1 cellular context compared by ENCODE assay signal in the genomic region with DNA sequence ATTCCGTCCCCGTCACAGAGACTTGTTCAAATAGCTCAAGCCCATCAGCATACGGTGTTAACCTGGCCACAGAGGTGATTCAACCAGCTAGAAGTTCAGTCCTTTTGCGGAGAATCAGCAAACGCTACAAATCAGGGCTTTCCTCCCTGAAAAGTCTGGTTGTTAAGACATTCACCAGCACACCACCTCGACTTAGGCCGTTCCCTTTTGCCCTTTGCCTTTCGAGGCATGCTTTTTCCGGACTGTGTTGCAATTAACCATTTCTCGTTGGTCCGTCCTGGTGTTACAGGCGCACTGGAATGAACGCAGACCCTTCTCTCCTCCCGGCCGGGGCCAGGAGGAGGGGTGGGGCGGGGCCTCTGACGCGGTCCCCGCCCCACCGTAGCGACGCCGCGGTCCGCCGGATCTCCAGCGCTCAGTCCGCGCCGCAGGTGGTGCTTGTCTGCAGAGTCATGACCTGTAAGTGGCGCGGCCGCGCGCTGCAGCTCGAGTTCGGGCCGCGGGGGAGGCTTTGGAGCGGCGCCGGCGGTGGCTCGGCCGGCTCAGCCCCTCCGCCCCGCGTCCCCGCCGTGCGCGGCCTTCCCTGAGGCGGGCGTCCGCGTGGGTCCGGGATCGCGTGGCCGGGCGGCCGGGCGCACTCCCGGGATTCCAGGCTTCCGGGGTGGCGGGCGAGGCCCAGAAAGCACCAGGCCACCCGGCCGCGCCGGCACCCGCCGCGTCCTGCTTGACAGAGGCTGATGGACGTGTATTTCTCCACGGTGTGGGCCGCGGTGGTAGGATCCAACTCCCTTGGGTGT.
A peak's percentile ranks its signal among the peaks of the same experiment; 100 is the strongest.
TF ChIP-seq lines count a peak whose summit lies in the region.

TSS of gene NIT2 (plus strand) at position 418 of the 797 bp plus-strand sequence. CDS start at position 453, 35 bp downstream.

TF ChIP-seq in HepG2, 621 proteins besides CTCF, POLR2A, EP300 and RAD21 (continued from another document and continues in another):
- TF ChIP-seq, protein P1, sequence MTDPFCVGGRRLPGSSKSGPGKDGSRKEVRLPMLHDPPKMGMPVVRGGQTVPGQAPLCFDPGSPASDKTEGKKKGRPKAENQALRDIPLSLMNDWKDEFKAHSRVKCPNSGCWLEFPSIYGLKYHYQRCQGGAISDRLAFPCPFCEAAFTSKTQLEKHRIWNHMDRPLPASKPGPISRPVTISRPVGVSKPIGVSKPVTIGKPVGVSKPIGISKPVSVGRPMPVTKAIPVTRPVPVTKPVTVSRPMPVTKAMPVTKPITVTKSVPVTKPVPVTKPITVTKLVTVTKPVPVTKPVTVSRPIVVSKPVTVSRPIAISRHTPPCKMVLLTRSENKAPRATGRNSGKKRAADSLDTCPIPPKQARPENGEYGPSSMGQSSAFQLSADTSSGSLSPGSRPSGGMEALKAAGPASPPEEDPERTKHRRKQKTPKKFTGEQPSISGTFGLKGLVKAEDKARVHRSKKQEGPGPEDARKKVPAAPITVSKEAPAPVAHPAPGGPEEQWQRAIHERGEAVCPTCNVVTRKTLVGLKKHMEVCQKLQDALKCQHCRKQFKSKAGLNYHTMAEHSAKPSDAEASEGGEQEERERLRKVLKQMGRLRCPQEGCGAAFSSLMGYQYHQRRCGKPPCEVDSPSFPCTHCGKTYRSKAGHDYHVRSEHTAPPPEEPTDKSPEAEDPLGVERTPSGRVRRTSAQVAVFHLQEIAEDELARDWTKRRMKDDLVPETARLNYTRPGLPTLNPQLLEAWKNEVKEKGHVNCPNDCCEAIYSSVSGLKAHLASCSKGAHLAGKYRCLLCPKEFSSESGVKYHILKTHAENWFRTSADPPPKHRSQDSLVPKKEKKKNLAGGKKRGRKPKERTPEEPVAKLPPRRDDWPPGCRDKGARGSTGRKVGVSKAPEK (CRISPR knock-in tag; IDR thresholded peaks at IDR 0.05; ENCODE audit: borderline replicate concordance), result 0 out of 2 replicates have a peak, but pooled peaks have one; percentile 81
- TF ChIP-seq, protein P2, sequence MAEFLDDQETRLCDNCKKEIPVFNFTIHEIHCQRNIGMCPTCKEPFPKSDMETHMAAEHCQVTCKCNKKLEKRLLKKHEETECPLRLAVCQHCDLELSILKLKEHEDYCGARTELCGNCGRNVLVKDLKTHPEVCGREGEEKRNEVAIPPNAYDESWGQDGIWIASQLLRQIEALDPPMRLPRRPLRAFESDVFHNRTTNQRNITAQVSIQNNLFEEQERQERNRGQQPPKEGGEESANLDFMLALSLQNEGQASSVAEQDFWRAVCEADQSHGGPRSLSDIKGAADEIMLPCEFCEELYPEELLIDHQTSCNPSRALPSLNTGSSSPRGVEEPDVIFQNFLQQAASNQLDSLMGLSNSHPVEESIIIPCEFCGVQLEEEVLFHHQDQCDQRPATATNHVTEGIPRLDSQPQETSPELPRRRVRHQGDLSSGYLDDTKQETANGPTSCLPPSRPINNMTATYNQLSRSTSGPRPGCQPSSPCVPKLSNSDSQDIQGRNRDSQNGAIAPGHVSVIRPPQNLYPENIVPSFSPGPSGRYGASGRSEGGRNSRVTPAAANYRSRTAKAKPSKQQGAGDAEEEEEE (CRISPR knock-in tag; IDR thresholded peaks at IDR 0.05; ENCODE audit: borderline replicate concordance), result no peak
- TF ChIP-seq HNRNPLL (IDR thresholded peaks at IDR 0.05; ENCODE audit: low read depth, low read length, poor library complexity, severe bottlenecking), result peak; percentile 82
- TF ChIP-seq SUZ12 (IDR thresholded peaks at IDR 0.05; ENCODE audit: low read depth, low read length), result no peak
- TF ChIP-seq ATF7 (IDR thresholded peaks at IDR 0.05), result no peak
- no peak for TF ChIP-seq ATF7 (CRISPR knock-in tag; IDR thresholded peaks at IDR 0.05)
- no peak for TF ChIP-seq TCF7L2 (IDR thresholded peaks at IDR 0.05; ENCODE audit: low read depth, low read length)
- TF ChIP-seq ZNF367 (CRISPR knock-in tag; IDR thresholded peaks at IDR 0.05; ENCODE audit: borderline replicate concordance), result peak; percentile 75; the same call in 1 of the 2 replicates
- no peak for TF ChIP-seq ZNF644 (CRISPR knock-in tag; IDR thresholded peaks at IDR 0.05; ENCODE audit: low read depth)
- TF ChIP-seq ZNF296 (CRISPR knock-in tag; conservative IDR thresholded peaks at IDR 0.05), result no peak
- no peak for TF ChIP-seq FUBP1 (CRISPR knock-in tag; IDR thresholded peaks at IDR 0.05; ENCODE audit: borderline replicate concordance)
- TF ChIP-seq ATF1 (CRISPR knock-in tag; IDR thresholded peaks at IDR 0.05), result no peak
- 0 out of 2 replicates have a peak, but pooled peaks have one; percentile 2 for TF ChIP-seq ATF3 (CRISPR knock-in tag; IDR thresholded peaks at IDR 0.05)
- no peak for TF ChIP-seq ZNF460 (CRISPR knock-in tag; IDR thresholded peaks at IDR 0.05; ENCODE audit: borderline replicate concordance)
- TF ChIP-seq JUNB (CRISPR knock-in tag; IDR thresholded peaks at IDR 0.05; ENCODE audit: borderline replicate concordance), result no peak
- TF ChIP-seq NONO (IDR thresholded peaks at IDR 0.05), result no peak
- TF ChIP-seq NONO (CRISPR knock-in tag; conservative IDR thresholded peaks at IDR 0.05), result no peak
- peak; percentile 69; the same call in 1 of the 2 replicates for TF ChIP-seq NR2C2 (CRISPR knock-in tag; IDR thresholded peaks at IDR 0.05; ENCODE audit: borderline replicate concordance)
- TF ChIP-seq ATM (IDR thresholded peaks at IDR 0.05; ENCODE audit: borderline replicate concordance), result no peak
- no peak for TF ChIP-seq MAFG (CRISPR knock-in tag; IDR thresholded peaks at IDR 0.05)
- TF ChIP-seq, protein P3, sequence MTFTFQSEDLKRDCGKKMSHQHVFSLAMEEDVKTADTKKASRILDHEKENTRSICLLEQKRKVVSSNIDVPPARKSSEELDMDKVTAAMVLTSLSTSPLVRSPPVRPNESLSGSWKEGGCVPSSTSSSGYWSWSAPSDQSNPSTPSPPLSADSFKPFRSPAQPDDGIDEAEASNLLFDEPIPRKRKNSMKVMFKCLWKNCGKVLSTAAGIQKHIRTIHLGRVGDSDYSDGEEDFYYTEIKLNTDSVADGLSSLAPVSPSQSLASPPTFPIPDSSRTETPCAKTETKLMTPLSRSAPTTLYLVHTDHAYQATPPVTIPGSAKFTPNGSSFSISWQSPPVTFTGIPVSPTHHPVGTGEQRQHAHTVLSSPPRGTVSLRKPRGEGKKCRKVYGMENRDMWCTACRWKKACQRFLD (CRISPR knock-in tag; IDR thresholded peaks at IDR 0.05; ENCODE audit: borderline replicate concordance), result peak; percentile 49
- TF ChIP-seq ZMYM4 (CRISPR knock-in tag; IDR thresholded peaks at IDR 0.05), result peak; percentile 83
- no peak for TF ChIP-seq FOXA1 (IDR thresholded peaks at IDR 0.05)
- peak; percentile 18; the same call in 1 of the 2 replicates for TF ChIP-seq FOXA1 (CRISPR knock-in tag; IDR thresholded peaks at IDR 0.05)
- TF ChIP-seq ZNF496 (CRISPR knock-in tag; IDR thresholded peaks at IDR 0.05; ENCODE audit: insufficient replicate concordance), result no peak
- TF ChIP-seq FOXA3 (CRISPR knock-in tag; IDR thresholded peaks at IDR 0.05), result peak; percentile 50; the same call in 1 of the 2 replicates
- TF ChIP-seq, protein P4, sequence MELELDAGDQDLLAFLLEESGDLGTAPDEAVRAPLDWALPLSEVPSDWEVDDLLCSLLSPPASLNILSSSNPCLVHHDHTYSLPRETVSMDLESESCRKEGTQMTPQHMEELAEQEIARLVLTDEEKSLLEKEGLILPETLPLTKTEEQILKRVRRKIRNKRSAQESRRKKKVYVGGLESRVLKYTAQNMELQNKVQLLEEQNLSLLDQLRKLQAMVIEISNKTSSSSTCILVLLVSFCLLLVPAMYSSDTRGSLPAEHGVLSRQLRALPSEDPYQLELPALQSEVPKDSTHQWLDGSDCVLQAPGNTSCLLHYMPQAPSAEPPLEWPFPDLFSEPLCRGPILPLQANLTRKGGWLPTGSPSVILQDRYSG (CRISPR knock-in tag; IDR thresholded peaks at IDR 0.05), result 0 out of 2 replicates have a peak, but pooled peaks have one; percentile 63
- peak; percentile 38; the same call in 1 of the 2 replicates for TF ChIP-seq ZNF446 (CRISPR knock-in tag; IDR thresholded peaks at IDR 0.05)
- TF ChIP-seq ZNF142 (CRISPR knock-in tag; IDR thresholded peaks at IDR 0.05), result peak; percentile 43; the same call in 1 of the 2 replicates
- TF ChIP-seq IRX3 (CRISPR knock-in tag; IDR thresholded peaks at IDR 0.05; ENCODE audit: borderline replicate concordance, low read depth), result peak; percentile 69; the same call in 1 of the 2 replicates
- TF ChIP-seq SMAD9 (CRISPR knock-in tag; IDR thresholded peaks at IDR 0.05), result no peak
- TF ChIP-seq HNRNPH1 (optimal IDR thresholded peaks at IDR 0.05; ENCODE audit: low read depth, low read length), result no peak
- TF ChIP-seq FLYWCH1 (CRISPR knock-in tag; IDR thresholded peaks at IDR 0.05), result 0 out of 2 replicates have a peak, but pooled peaks have one; percentile 71
- TF ChIP-seq ZKSCAN8 (CRISPR knock-in tag; IDR thresholded peaks at IDR 0.05; ENCODE audit: borderline replicate concordance), result no peak
- TF ChIP-seq, protein P5, sequence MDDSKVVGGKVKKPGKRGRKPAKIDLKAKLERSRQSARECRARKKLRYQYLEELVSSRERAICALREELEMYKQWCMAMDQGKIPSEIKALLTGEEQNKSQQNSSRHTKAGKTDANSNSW (CRISPR knock-in tag; IDR thresholded peaks at IDR 0.05; ENCODE audit: borderline replicate concordance), result no peak
- no peak for TF ChIP-seq ZBTB7B (CRISPR knock-in tag; IDR thresholded peaks at IDR 0.05)
- no peak for TF ChIP-seq ZNF564 (CRISPR knock-in tag; IDR thresholded peaks at IDR 0.05)
- TF ChIP-seq ZNF280D (CRISPR knock-in tag; IDR thresholded peaks at IDR 0.05), result peak; percentile 81
